21 cellular contexts compared by ENCODE assay signal in genomic region chr1:41255978-41256377, GRCh38.
"Had no signal": no experiment of that assay in that cellular context is flagged by ENCODE, and none has a peak within 500 bp of the region (broad histone marks: within the 10 kb centered on the region; RNA-seq: fewer than 3 reads in every experiment).

No MANE protein-coding gene starts in this region.

- H3K4me3 Mint-ChIP-seq: activated naive CD4-positive, alpha-beta T cell treated with anti-CD3 and anti-CD28 coated beads, Interleukin-2, amount 50 U/mL, for 24 hours; activated T-cell treated with anti-CD3 and anti-CD28 coated beads, Interleukin-2, amount 50 U/mL, for 72 hours; brain; dendritic cell treated with granulocyte-macrophage colony-stimulating factor and Interleukin-4, amounts not matched to agents 40 ng/mL and 50 ng/mL, for 4 days; natural killer cell; T-helper 2 cell treated with Interferon-gamma antibody and Interleukin-4, amounts not matched to agents 5 μg/mL and 100 μg/mL, for 36 hours had no signal

- H3K36me3 ChIP-seq: adrenal gland, tibial artery had no signal

- H3K27ac ChIP-seq: adrenal gland, esophagus muscularis mucosa, parathyroid adenoma, tibial artery had no signal

- ATAC-seq: activated T-cell treated with anti-CD3 and anti-CD28 coated beads, Interleukin-2, amount 50 U/mL, for 72 hours; left lobe of liver; natural killer cell; sciatic nerve had no signal

- H3K36me3 Mint-ChIP-seq: brain, natural killer cell had no signal

- H3K4me1 ChIP-seq: adrenal gland, esophagus muscularis mucosa, parathyroid adenoma, tibial artery had no signal

- H3K9me3 Mint-ChIP-seq: natural killer cell had no signal

- DNase-seq: activated CD4-positive, alpha-beta T cell treated with anti-CD3 and anti-CD28 coated beads, Interleukin-2, amount 50 U/mL, for 4 hours; activated gamma-delta T cell; activated T-cell treated with anti-CD3 and anti-CD28 coated beads, Interleukin-2, amount 50 U/mL, for 72 hours; adrenal gland; effector CD8-positive, alpha-beta T cell; glutamatergic neuron; hippocampal formation; islet precursor cell; natural killer cell; stimulated activated CD4-positive, alpha-beta T cell treated with anti-CD3 and anti-CD28 coated beads, Interleukin-1b, Interleukin-23, amount 100 ng/mL, for 48 hours; stimulated activated naive CD4-positive, alpha-beta T cell treated with Interleukin-2 at 50 U/mL for 16 hours; tibial artery had no signal

- H3K27ac Mint-ChIP-seq: activated naive CD4-positive, alpha-beta T cell treated with anti-CD3 and anti-CD28 coated beads, Interleukin-2, amount 50 U/mL, for 24 hours; activated T-cell treated with anti-CD3 and anti-CD28 coated beads, Interleukin-2, amount 50 U/mL, for 72 hours; brain; dendritic cell treated with granulocyte-macrophage colony-stimulating factor and Interleukin-4, amounts not matched to agents 40 ng/mL and 50 ng/mL, for 4 days; natural killer cell; T-helper 2 cell treated with Interferon-gamma antibody and Interleukin-4, amounts not matched to agents 5 μg/mL and 100 μg/mL, for 36 hours had no signal

- H3K27me3 Mint-ChIP-seq: dendritic cell treated with granulocyte-macrophage colony-stimulating factor and Interleukin-4, amounts not matched to agents 40 ng/mL and 50 ng/mL, for 4 days had no signal

- H3K9me3 ChIP-seq: adrenal gland, tibial artery had no signal

- H3K4me1 Mint-ChIP-seq: activated naive CD4-positive, alpha-beta T cell treated with anti-CD3 and anti-CD28 coated beads, Interleukin-2, amount 50 U/mL, for 24 hours; brain; natural killer cell had no signal

- H3K4me3 ChIP-seq: adrenal gland, esophagus muscularis mucosa, lung, tibial artery had no signal

- H3K27me3 ChIP-seq: adrenal gland, esophagus muscularis mucosa had no signal
